In genomic region chr16:67431077-67431804, GRCh38 we compare ENCODE assay signal across 1 cellular context.
TF ChIP-seq lines count a peak whose summit lies in the region.

HSD11B2 (plus strand) TSS chr16:67431121; CDS start chr16:67431249, 128 bp downstream.

TF ChIP-seq in H1, 55 proteins besides CTCF, POLR2A, EP300 and RAD21:
- TF ChIP-seq TAF1 (IDR thresholded peaks at IDR 0.05; ENCODE audit: low read depth, low read length): peak; percentile 50; the same call in 1 of the 2 replicates
- 0 out of 2 replicates have a peak, but pooled peaks have one; percentile 34 for TF ChIP-seq PHF8 (conservative IDR thresholded peaks at IDR 0.05; ENCODE audit: low read depth, low read length)
- TF ChIP-seq RBBP5 (IDR thresholded peaks at IDR 0.05; ENCODE audit: borderline replicate concordance, low read depth, low read length): no peak; the same call in 1 of the 2 replicates
- TF ChIP-seq HDAC2 (IDR thresholded peaks at IDR 0.05; ENCODE audit: borderline replicate concordance in 1 of 2, low read depth in 2 of 2, low read length in 2 of 2): no peak
- TF ChIP-seq ATF2 (IDR thresholded peaks at IDR 0.05; ENCODE audit: low read length): no peak
- TF ChIP-seq KDM5A (IDR thresholded peaks at IDR 0.05; ENCODE audit: low read length): no peak
- no peak for TF ChIP-seq CHD7 (IDR thresholded peaks at IDR 0.05; ENCODE audit: insufficient replicate concordance, low read length)
- no peak for TF ChIP-seq GABPA (IDR thresholded peaks at IDR 0.05; ENCODE audit: borderline replicate concordance, insufficient read depth, low read length)
- no peak for TF ChIP-seq CBX5 (IDR thresholded peaks at IDR 0.05; ENCODE audit: low read depth, low read length)
- TF ChIP-seq SP2 (IDR thresholded peaks at IDR 0.05; ENCODE audit: low read length): no peak
- no peak for TF ChIP-seq FOSL1 (IDR thresholded peaks at IDR 0.05; ENCODE audit: insufficient read depth, low read depth, low read length)
- no peak for TF ChIP-seq TCF12 (IDR thresholded peaks at IDR 0.05; ENCODE audit: low read depth, low read length)
- no peak for TF ChIP-seq SUZ12 (IDR thresholded peaks at IDR 0.05; ENCODE audit: low read length)
- TF ChIP-seq KDM1A (IDR thresholded peaks at IDR 0.05; ENCODE audit: borderline replicate concordance, low read length): no peak
- TF ChIP-seq JUND (IDR thresholded peaks at IDR 0.05; ENCODE audit: low read length): no peak
- TF ChIP-seq JUN (IDR thresholded peaks at IDR 0.05; ENCODE audit: low read depth, low read length): no peak
- peak; percentile 93 for TF ChIP-seq KDM4A (IDR thresholded peaks at IDR 0.05; ENCODE audit: low read depth, low read length, severe bottlenecking)
- TF ChIP-seq USF2 (IDR thresholded peaks at IDR 0.05; ENCODE audit: low read length): no peak
- no peak for TF ChIP-seq RFX5 (IDR thresholded peaks at IDR 0.05; ENCODE audit: borderline replicate concordance, low read depth, low read length)
- TF ChIP-seq HDAC6 (IDR thresholded peaks at IDR 0.05; ENCODE audit: low read depth, low read length): no peak
